In genomic region chr14:62710811-62711210, GRCh38 we compare ENCODE assay signal across 29 cellular contexts.
"Had no signal": no experiment of that assay in that cellular context is flagged by ENCODE, and none has a peak within 500 bp of the region (broad histone marks: within the 10 kb centered on the region; RNA-seq: fewer than 3 reads in every experiment).

No MANE protein-coding gene starts in this region.

- H3K36me3 Mint-ChIP-seq: activated CD4-positive, alpha-beta memory T cell treated with anti-CD3 and anti-CD28 coated beads for 36 hours; activated naive CD8-positive, alpha-beta T cell treated with anti-CD3 and anti-CD28 coated beads for 36 hours; naive thymus-derived CD4-positive, alpha-beta T cell had no signal

- H3K4me3 Mint-ChIP-seq: activated CD4-positive, alpha-beta memory T cell treated with anti-CD3 and anti-CD28 coated beads for 36 hours; activated CD4-positive, alpha-beta T cell treated with anti-CD3 and anti-CD28 coated beads, Interleukin-2, amount 10 ng/mL, durations not matched to agents 24 days and 14 days; activated naive CD4-positive, alpha-beta T cell treated with anti-CD3 and anti-CD28 coated beads for 36 hours; activated naive CD8-positive, alpha-beta T cell treated with anti-CD3 and anti-CD28 coated beads for 36 hours; activated T-helper 1 cell treated with anti-CD3 and anti-CD28 coated beads, Interleukin-12 subunit alpha, Interleukin-12 subunit beta, Interleukin-2, Interleukin-4 antibody, amounts not matched to agents 30 ng/mL and 10 ng/mL and 1 ng/mL, durations not matched to agents 14 hours and 24 hours and 36 hours; naive thymus-derived CD4-positive, alpha-beta T cell had no signal

- H3K9me3 Mint-ChIP-seq: activated CD4-positive, alpha-beta T cell treated with anti-CD3 and anti-CD28 coated beads, Interleukin-2, amount 10 ng/mL, durations not matched to agents 24 days and 14 days; activated naive CD4-positive, alpha-beta T cell treated with anti-CD3 and anti-CD28 coated beads for 36 hours; activated T-helper 1 cell treated with anti-CD3 and anti-CD28 coated beads, Interleukin-12 subunit alpha, Interleukin-12 subunit beta, Interleukin-2, Interleukin-4 antibody, amounts not matched to agents 30 ng/mL and 10 ng/mL and 1 ng/mL, durations not matched to agents 14 hours and 24 hours and 36 hours had no signal

- H3K4me3 ChIP-seq: adrenal gland, body of pancreas, cardiac muscle cell, colonic mucosa, ovary, right lobe of liver, testis, transverse colon had no signal

- H3K27ac Mint-ChIP-seq: activated CD4-positive, alpha-beta memory T cell treated with anti-CD3 and anti-CD28 coated beads for 36 hours; activated CD4-positive, alpha-beta T cell treated with anti-CD3 and anti-CD28 coated beads, Interleukin-2, amount 10 ng/mL, durations not matched to agents 24 days and 14 days; activated naive CD4-positive, alpha-beta T cell treated with anti-CD3 and anti-CD28 coated beads for 36 hours; activated naive CD8-positive, alpha-beta T cell treated with anti-CD3 and anti-CD28 coated beads for 36 hours; activated T-helper 1 cell treated with anti-CD3 and anti-CD28 coated beads, Interleukin-12 subunit alpha, Interleukin-12 subunit beta, Interleukin-2, Interleukin-4 antibody, amounts not matched to agents 30 ng/mL and 10 ng/mL and 1 ng/mL, durations not matched to agents 14 hours and 24 hours and 36 hours; naive thymus-derived CD4-positive, alpha-beta T cell had no signal

- DNase-seq: activated CD4-positive, alpha-beta memory T cell treated with anti-CD3 and anti-CD28 coated beads for 36 hours; activated CD4-positive, alpha-beta T cell treated with anti-CD3 and anti-CD28 coated beads, Interleukin-2, amount 10 ng/mL, durations not matched to agents 24 days and 14 days; activated CD4-positive, CD25-positive, alpha-beta regulatory T cell treated with anti-CD3 and anti-CD28 coated beads, Interleukin-2, amount 50 U/mL, for 72 hours; activated CD8-positive, alpha-beta memory T cell treated with anti-CD3 and anti-CD28 coated beads, Interleukin-2, amount 50 U/mL, for 4 hours; activated effector memory CD4-positive, alpha-beta T cell treated with anti-CD3 and anti-CD28 coated beads, Interleukin-2, amount 50 U/mL, for 16 hours; activated naive CD4-positive, alpha-beta T cell treated with anti-CD3 and anti-CD28 coated beads for 36 hours; activated naive CD8-positive, alpha-beta T cell treated with anti-CD3 and anti-CD28 coated beads for 36 hours; activated T-cell treated with anti-CD3 and anti-CD28 coated beads, Interleukin-2, amount 50 U/mL, for 1 hour; adrenal gland; aorta; body of pancreas; cerebellar nuclear complex; colonic mucosa; effector CD8-positive, alpha-beta T cell; erythroblast; head of caudate nucleus; hippocampal formation; left cardiac atrium; midbrain; naive thymus-derived CD4-positive, alpha-beta T cell; ovary; right lobe of liver; stimulated activated CD4-positive, alpha-beta T cell treated with anti-CD3 and anti-CD28 coated beads, Interleukin-4, amount 100 ng/mL, for 1 hour; stimulated activated naive CD8-positive, alpha-beta T cell treated with anti-CD3 and anti-CD28 coated beads, Interleukin-15, Interleukin-2, amounts not matched to agents 100 U/mL and 50 U/mL, for 24 hours; testis; transverse colon had no signal

- ATAC-seq: body of pancreas; left cardiac atrium; naive thymus-derived CD4-positive, alpha-beta T cell; right lobe of liver; stimulated activated naive CD8-positive, alpha-beta T cell treated with anti-CD3 and anti-CD28 coated beads, Interleukin-15, Interleukin-2, amounts not matched to agents 100 U/mL and 50 U/mL, for 24 hours had no signal

- H3K4me1 Mint-ChIP-seq: activated CD4-positive, alpha-beta T cell treated with anti-CD3 and anti-CD28 coated beads, Interleukin-2, amount 10 ng/mL, durations not matched to agents 24 days and 14 days; activated naive CD8-positive, alpha-beta T cell treated with anti-CD3 and anti-CD28 coated beads for 36 hours; naive thymus-derived CD4-positive, alpha-beta T cell had no signal

- H3K27me3 Mint-ChIP-seq: activated CD4-positive, alpha-beta memory T cell treated with anti-CD3 and anti-CD28 coated beads for 36 hours; activated CD4-positive, alpha-beta T cell treated with anti-CD3 and anti-CD28 coated beads, Interleukin-2, amount 10 ng/mL, durations not matched to agents 24 days and 14 days; activated naive CD8-positive, alpha-beta T cell treated with anti-CD3 and anti-CD28 coated beads for 36 hours; naive thymus-derived CD4-positive, alpha-beta T cell; progenitor cell of endocrine pancreas had no signal
